1 cellular context compared by ENCODE assay signal in the genomic region with DNA sequence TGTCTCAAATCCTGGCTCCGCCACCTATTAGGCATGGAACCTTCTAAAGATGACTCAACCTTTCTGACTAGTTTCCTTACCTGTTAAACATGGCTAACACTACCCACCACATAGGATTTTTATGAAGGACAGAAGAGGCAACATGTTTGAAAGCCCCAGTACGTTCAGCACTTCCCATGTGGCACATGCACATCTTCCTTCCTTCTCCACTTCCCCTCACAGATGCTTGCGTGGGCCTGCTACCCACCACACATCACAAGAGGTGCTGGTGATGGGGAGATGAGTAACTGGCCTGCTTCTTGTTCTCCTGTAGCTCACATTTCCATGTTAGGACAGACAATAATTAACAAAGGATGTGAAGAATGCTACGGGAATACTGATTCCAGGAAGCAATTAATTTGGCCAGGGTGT.
TF ChIP-seq lines count a peak whose summit lies in the region.

No MANE protein-coding gene starts in this region.

TF ChIP-seq in WTC11, 78 proteins besides CTCF, POLR2A, EP300 and RAD21 (continued from another document):
- TF ChIP-seq, protein P1, sequence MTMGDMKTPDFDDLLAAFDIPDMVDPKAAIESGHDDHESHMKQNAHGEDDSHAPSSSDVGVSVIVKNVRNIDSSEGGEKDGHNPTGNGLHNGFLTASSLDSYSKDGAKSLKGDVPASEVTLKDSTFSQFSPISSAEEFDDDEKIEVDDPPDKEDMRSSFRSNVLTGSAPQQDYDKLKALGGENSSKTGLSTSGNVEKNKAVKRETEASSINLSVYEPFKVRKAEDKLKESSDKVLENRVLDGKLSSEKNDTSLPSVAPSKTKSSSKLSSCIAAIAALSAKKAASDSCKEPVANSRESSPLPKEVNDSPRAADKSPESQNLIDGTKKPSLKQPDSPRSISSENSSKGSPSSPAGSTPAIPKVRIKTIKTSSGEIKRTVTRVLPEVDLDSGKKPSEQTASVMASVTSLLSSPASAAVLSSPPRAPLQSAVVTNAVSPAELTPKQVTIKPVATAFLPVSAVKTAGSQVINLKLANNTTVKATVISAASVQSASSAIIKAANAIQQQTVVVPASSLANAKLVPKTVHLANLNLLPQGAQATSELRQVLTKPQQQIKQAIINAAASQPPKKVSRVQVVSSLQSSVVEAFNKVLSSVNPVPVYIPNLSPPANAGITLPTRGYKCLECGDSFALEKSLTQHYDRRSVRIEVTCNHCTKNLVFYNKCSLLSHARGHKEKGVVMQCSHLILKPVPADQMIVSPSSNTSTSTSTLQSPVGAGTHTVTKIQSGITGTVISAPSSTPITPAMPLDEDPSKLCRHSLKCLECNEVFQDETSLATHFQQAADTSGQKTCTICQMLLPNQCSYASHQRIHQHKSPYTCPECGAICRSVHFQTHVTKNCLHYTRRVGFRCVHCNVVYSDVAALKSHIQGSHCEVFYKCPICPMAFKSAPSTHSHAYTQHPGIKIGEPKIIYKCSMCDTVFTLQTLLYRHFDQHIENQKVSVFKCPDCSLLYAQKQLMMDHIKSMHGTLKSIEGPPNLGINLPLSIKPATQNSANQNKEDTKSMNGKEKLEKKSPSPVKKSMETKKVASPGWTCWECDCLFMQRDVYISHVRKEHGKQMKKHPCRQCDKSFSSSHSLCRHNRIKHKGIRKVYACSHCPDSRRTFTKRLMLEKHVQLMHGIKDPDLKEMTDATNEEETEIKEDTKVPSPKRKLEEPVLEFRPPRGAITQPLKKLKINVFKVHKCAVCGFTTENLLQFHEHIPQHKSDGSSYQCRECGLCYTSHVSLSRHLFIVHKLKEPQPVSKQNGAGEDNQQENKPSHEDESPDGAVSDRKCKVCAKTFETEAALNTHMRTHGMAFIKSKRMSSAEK (CRISPR knock-in tag; IDR thresholded peaks at IDR 0.05; ENCODE audit: borderline replicate concordance), result no peak
- no peak for TF ChIP-seq ZNF416 (CRISPR knock-in tag; IDR thresholded peaks at IDR 0.05)
- no peak for TF ChIP-seq TCF7 (CRISPR knock-in tag; IDR thresholded peaks at IDR 0.05; ENCODE audit: low read depth)
- no peak for TF ChIP-seq PRRX2 (CRISPR knock-in tag; IDR thresholded peaks at IDR 0.05)
- no peak for TF ChIP-seq ZNF317 (CRISPR knock-in tag; IDR thresholded peaks at IDR 0.05; ENCODE audit: borderline replicate concordance, low read depth)
- TF ChIP-seq SMAD3 (CRISPR knock-in tag; IDR thresholded peaks at IDR 0.05; ENCODE audit: borderline replicate concordance), result no peak
- no peak for TF ChIP-seq SMAD4 (CRISPR knock-in tag; IDR thresholded peaks at IDR 0.05)
- TF ChIP-seq, protein P2, sequence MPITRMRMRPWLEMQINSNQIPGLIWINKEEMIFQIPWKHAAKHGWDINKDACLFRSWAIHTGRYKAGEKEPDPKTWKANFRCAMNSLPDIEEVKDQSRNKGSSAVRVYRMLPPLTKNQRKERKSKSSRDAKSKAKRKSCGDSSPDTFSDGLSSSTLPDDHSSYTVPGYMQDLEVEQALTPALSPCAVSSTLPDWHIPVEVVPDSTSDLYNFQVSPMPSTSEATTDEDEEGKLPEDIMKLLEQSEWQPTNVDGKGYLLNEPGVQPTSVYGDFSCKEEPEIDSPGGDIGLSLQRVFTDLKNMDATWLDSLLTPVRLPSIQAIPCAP (CRISPR knock-in tag; IDR thresholded peaks at IDR 0.05), result no peak
- TF ChIP-seq JUN (CRISPR knock-in tag; IDR thresholded peaks at IDR 0.05), result no peak
- no peak for TF ChIP-seq SP1 (CRISPR knock-in tag; conservative IDR thresholded peaks at IDR 0.05)
- no peak for TF ChIP-seq KAT7 (CRISPR knock-in tag; IDR thresholded peaks at IDR 0.05; ENCODE audit: borderline replicate concordance)
- no peak for TF ChIP-seq FOXJ3 (CRISPR knock-in tag; IDR thresholded peaks at IDR 0.05; ENCODE audit: borderline replicate concordance)
- no peak for TF ChIP-seq OVOL2 (CRISPR knock-in tag; IDR thresholded peaks at IDR 0.05; ENCODE audit: borderline replicate concordance)
- TF ChIP-seq, protein P3, sequence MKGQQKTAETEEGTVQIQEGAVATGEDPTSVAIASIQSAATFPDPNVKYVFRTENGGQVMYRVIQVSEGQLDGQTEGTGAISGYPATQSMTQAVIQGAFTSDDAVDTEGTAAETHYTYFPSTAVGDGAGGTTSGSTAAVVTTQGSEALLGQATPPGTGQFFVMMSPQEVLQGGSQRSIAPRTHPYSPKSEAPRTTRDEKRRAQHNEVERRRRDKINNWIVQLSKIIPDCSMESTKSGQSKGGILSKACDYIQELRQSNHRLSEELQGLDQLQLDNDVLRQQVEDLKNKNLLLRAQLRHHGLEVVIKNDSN (CRISPR knock-in tag; IDR thresholded peaks at IDR 0.05), result no peak
- TF ChIP-seq ZNF138 (CRISPR knock-in tag; conservative IDR thresholded peaks at IDR 0.05), result no peak
